22 cellular contexts compared by ENCODE assay signal in the genomic region with DNA sequence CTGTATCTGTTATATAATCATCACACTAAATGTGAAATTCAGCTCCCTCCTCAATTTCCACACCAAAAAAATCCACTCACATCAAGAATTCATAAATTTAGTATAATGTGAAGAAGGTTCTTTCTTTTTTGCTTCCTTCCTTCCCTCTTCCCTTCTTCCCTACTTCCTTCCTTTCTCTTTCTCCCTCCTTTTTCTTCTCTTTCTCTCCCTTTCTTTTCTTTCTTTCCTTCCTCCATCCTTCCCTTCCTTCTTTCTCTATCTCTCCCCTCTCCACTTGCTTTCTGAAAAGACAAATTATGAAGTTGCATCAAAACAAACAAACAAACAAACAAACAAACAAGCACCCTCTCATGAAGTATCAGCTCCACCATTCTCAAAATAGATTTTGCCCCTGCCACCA.
"Had no signal": no experiment of that assay in that cellular context is flagged by ENCODE, and none has a peak within 500 bp of the region (broad histone marks: within the 10 kb centered on the region; RNA-seq: fewer than 3 reads in every experiment).

No MANE protein-coding gene starts in this region.

- H3K4me3 ChIP-seq: esophagus muscularis mucosa, gastrocnemius medialis, heart right ventricle, mucosa of descending colon, neural progenitor cell, pancreas, smooth muscle cell, thoracic aorta had no signal

- DNase-seq: effector memory CD4-positive, alpha-beta T cell; gastrocnemius medialis; heart right ventricle; hypothalamus; mucosa of descending colon; naive thymus-derived CD8-positive, alpha-beta T cell; nucleus accumbens; pancreas; right cardiac atrium; stimulated activated CD4-positive, alpha-beta T cell treated with anti-CD3 and anti-CD28 coated beads, Interleukin-4, amount 100 ng/mL, for 1 hour; stimulated activated CD8-positive, alpha-beta memory T cell treated with anti-CD3 and anti-CD28 coated beads, Interleukin-4, amount 100 ng/mL, for 48 hours; stimulated activated naive CD8-positive, alpha-beta T cell treated with anti-CD3 and anti-CD28 coated beads, Interleukin-15, amount 100 ng/mL, for 72 hours; substantia nigra; trophoblast cell had no signal

- H3K27me3 ChIP-seq: esophagus muscularis mucosa, gastrocnemius medialis, heart right ventricle, neural progenitor cell, pancreas had no signal

- H3K27me3 Mint-ChIP-seq: progenitor cell of endocrine pancreas; stimulated activated naive CD8-positive, alpha-beta T cell treated with anti-CD3 and anti-CD28 coated beads, Interleukin-15, amount 100 ng/mL, for 72 hours had no signal

- ATAC-seq: gastrocnemius medialis; heart right ventricle; mucosa of descending colon; naive thymus-derived CD8-positive, alpha-beta T cell; pancreas; right cardiac atrium; stimulated activated effector memory CD8-positive, alpha-beta T cell treated with anti-CD3 and anti-CD28 coated beads, Interleukin-12 subunit alpha, Interleukin-12 subunit beta, amount 100 ng/mL, for 72 hours; stimulated activated naive CD8-positive, alpha-beta T cell treated with anti-CD3 and anti-CD28 coated beads, Interleukin-15, amount 100 ng/mL, for 72 hours had no signal

- H3K36me3 ChIP-seq: esophagus muscularis mucosa, gastrocnemius medialis, heart right ventricle, neural progenitor cell, pancreas, thoracic aorta had no signal

- H3K4me2 ChIP-seq: neural progenitor cell, smooth muscle cell had no signal

- H2AFZ ChIP-seq: neural progenitor cell had no signal

- H3K9me3 Mint-ChIP-seq: stimulated activated effector memory CD8-positive, alpha-beta T cell treated with anti-CD3 and anti-CD28 coated beads, Interleukin-12 subunit alpha, Interleukin-12 subunit beta, amount 100 ng/mL, for 72 hours had no signal

- H3K4me1 ChIP-seq: pancreas had no signal

- H3K9me3 ChIP-seq: esophagus muscularis mucosa, gastrocnemius medialis, heart right ventricle, mucosa of descending colon, pancreas, thoracic aorta had no signal

- H3K27ac ChIP-seq: esophagus muscularis mucosa, gastrocnemius medialis, heart right ventricle, neural progenitor cell, pancreas, thoracic aorta had no signal

- H3K4me3 Mint-ChIP-seq: neural progenitor cell; stimulated activated effector memory CD8-positive, alpha-beta T cell treated with anti-CD3 and anti-CD28 coated beads, Interleukin-12 subunit alpha, Interleukin-12 subunit beta, amount 100 ng/mL, for 72 hours; stimulated activated naive CD8-positive, alpha-beta T cell treated with anti-CD3 and anti-CD28 coated beads, Interleukin-15, amount 100 ng/mL, for 72 hours had no signal

- H3K27ac Mint-ChIP-seq: neural progenitor cell; progenitor cell of endocrine pancreas; stimulated activated effector memory CD8-positive, alpha-beta T cell treated with anti-CD3 and anti-CD28 coated beads, Interleukin-12 subunit alpha, Interleukin-12 subunit beta, amount 100 ng/mL, for 72 hours; stimulated activated naive CD8-positive, alpha-beta T cell treated with anti-CD3 and anti-CD28 coated beads, Interleukin-15, amount 100 ng/mL, for 72 hours had no signal

- FAIRE-seq: endometrium, islet of Langerhans, pancreas had no signal

- H3K9ac ChIP-seq: neural progenitor cell had no signal
